In genomic region chr16:30654856-30655255, GRCh38 we compare ENCODE assay signal across 18 cellular contexts.
"Had no signal": no experiment of that assay in that cellular context is flagged by ENCODE, and none has a peak within 500 bp of the region (broad histone marks: within the 10 kb centered on the region; RNA-seq: fewer than 3 reads in every experiment).

No MANE protein-coding gene starts in this region.

- H3K27ac ChIP-seq: heart left ventricle, skin epidermis had no signal

- H3K9me3 ChIP-seq: heart left ventricle, sigmoid colon had no signal

- FAIRE-seq: endometrium, frontal cortex, islet of Langerhans, urothelium cell line had no signal

- ATAC-seq: esophagus mucosa; heart left ventricle; left lobe of liver; naive thymus-derived CD4-positive, alpha-beta T cell had no signal

- H3K4me3 Mint-ChIP-seq: nephron progenitor cell had no signal

- H3K27me3 Mint-ChIP-seq: naive thymus-derived CD4-positive, alpha-beta T cell had no signal

- DNase-seq: effector memory CD4-positive, alpha-beta T cell; heart left ventricle; hippocampal formation; mammary epithelial cell; naive thymus-derived CD4-positive, alpha-beta T cell; nephron progenitor cell; sigmoid colon; stimulated activated CD4-positive, alpha-beta T cell treated with anti-CD3 and anti-CD28 coated beads, Interleukin-2, amount 100 ng/mL, for 24 hours; stimulated activated CD4-positive, alpha-beta T cell treated with anti-CD3 and anti-CD28 coated beads, Interleukin-4, amount 100 ng/mL, for 4 hours; stimulated activated naive CD4-positive, alpha-beta T cell treated with Interleukin-2 at 50 U/mL for 16 hours; trophoblast cell had no signal

- H3K9me3 Mint-ChIP-seq: nephron progenitor cell had no signal

- H3K27ac Mint-ChIP-seq: nephron progenitor cell had no signal

- H3K27me3 ChIP-seq: heart left ventricle, sigmoid colon had no signal

- H3K4me3 ChIP-seq: heart left ventricle, sigmoid colon, skin epidermis had no signal
